Comparison of ENCODE assay signal across 9 cellular contexts in the genomic region with DNA sequence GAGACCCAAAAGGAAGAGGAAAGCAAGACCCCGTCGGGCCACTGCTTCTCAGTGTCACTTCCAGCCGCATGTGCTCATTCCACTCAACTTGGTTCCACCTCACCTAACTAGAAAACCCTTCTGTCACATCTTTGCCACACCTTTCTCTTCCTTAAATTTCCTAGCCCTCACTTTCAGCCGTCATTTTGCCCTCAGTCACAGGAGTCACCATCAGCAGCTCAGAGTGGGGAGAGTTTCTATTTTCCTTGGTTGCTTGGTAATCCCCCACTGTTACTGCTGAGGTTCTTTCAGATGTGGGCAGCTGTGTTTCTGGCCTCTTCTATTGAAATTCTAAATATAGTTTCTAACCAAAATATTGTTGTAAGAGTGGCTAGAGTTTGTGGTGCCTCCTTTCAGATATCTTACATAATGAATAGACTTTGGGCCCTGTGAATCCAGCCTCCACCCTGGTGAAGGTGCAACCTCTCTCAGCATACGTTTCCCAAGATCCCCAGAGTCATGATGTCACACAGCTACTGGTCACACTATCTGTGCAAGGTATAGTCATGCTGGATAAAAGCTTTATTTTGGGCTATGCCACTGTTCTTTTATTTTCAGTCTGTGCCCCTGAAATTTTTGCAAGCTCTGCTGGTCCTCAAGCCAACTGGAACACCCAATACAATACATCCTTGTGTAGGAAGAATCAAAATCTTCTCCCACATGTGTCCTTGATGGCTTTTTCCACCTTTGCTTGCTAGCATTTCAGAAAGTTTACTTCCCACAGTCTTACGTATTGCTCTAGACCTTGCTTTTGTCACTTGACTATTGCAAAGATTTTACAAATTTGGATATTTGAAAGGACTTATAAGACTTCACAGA. TPM values are rescaled to one million over a fixed set of nuclear protein-coding genes. Genes with fewer than 3 reads are reported as not detected.
A peak's percentile ranks its signal among the peaks of the same experiment; 100 is the strongest.
DNase-seq lines count a peak whose midpoint lies in the region; ATAC-seq and TF ChIP-seq lines count a peak whose summit lies in the region.
"Had no signal": no experiment of that assay in that cellular context is flagged by ENCODE, and none has a peak within 500 bp of the region (broad histone marks: within the 10 kb centered on the region; RNA-seq: fewer than 3 reads in every experiment).

No MANE protein-coding gene starts in this region.

- no peaks in the 10 kb centered on the region for H4K20me1 ChIP-seq in BLaER1

- H3K4me2 ChIP-seq in BLaER1 = peak overlapping the region; percentile 57

- H3K36me3 ChIP-seq in BLaER1 (peaks cover 40% of the 10 kb centered on the region), duodenal mucosa (ENCODE audit: control insufficient read depth in 1 of 2, insufficient read depth in 2 of 2, low read length in 2 of 2) (peaks cover 0 to 9% of the 10 kb centered on the region in 2 donors), MG63 (no peaks in the 10 kb centered on the region; the same call in 1 of the 2 replicates)

- H3K27me3 ChIP-seq in BLaER1 (no peaks in the 10 kb centered on the region), duodenal mucosa (ENCODE audit: control insufficient read depth in 1 of 2, insufficient read depth in 2 of 2, low read length in 2 of 2) (no peaks in the 10 kb centered on the region), MG63 (no peaks in the 10 kb centered on the region)

- H3K4me3 ChIP-seq in BLaER1 = no peak overlapping the region
- no peak overlapping the region for H3K4me3 ChIP-seq in duodenal mucosa (ENCODE audit: low read depth in 1 of 2, low read length in 2 of 2)
- no peak overlapping the region for H3K4me3 ChIP-seq in MG63

- TF ChIP-seq POLR2A in GM18505 (IDR thresholded peaks at IDR 0.05; ENCODE audit: borderline replicate concordance, extremely low read depth, insufficient read depth, insufficient read length) = no peak

- no peak overlapping the region for H3K9ac ChIP-seq in BLaER1
- no peak overlapping the region for H3K9ac ChIP-seq in duodenal mucosa (ENCODE audit: low read depth in 1 of 2, low read length in 2 of 2)

- H3K27ac ChIP-seq in BLaER1 = peak overlapping the region; percentile 35; the same call in 1 of the 2 replicates
- H3K27ac ChIP-seq in duodenal mucosa (ENCODE audit: low read depth, low read length) = peak overlapping the region; percentile 39

- DNase-seq in MG63 (no peak), SIG-M5 treated with dmso at 0.1 percent for 504 hours (lab: John Stamatoyannopoulos, UW; ENCODE audit: unreplicated experiment) (no peak), NCI-H345 treated with DMSO at 0.1 percent for 48 hours (lab: John Stamatoyannopoulos, UW; ENCODE audit: unreplicated experiment) (no peak)
- DNase-seq: DND-41 had no signal

- ATAC-seq in GM19043 (IDR thresholded peaks at IDR 0.05; ENCODE audit: low read depth, unreplicated experiment) (peak; percentile 27), HG03064 (IDR thresholded peaks at IDR 0.05; ENCODE audit: low read depth, unreplicated experiment) (peak; percentile 39), GM18505 (IDR thresholded peaks at IDR 0.05; ENCODE audit: unreplicated experiment) (no peak)

- H3K4me1 ChIP-seq in BLaER1 (peaks cover 21% of the 10 kb centered on the region), duodenal mucosa (ENCODE audit: control insufficient read depth in 1 of 2, insufficient read depth in 2 of 2, low read length in 2 of 2) (peaks cover 12 to 23% of the 10 kb centered on the region in 2 donors)

- H3K9me3 ChIP-seq in BLaER1 (no peaks in the 10 kb centered on the region), duodenal mucosa (ENCODE audit: control insufficient read depth in 1 of 2, low read length in 2 of 2) (no peaks in the 10 kb centered on the region), MG63 (no peaks in the 10 kb centered on the region)

RNA-seq across cellular contexts. Expression of a gene that starts 9.2 kb away (rescaled TPM):
- 0.40 TPM in 1 of 2 replicates, not detected in the other for total RNA-seq in MG63 (2014; rRNA removed; shearing (Covaris generic); ENCODE audit: low replicate concordance)
